11 cellular contexts compared by ENCODE assay signal in the genomic region with DNA sequence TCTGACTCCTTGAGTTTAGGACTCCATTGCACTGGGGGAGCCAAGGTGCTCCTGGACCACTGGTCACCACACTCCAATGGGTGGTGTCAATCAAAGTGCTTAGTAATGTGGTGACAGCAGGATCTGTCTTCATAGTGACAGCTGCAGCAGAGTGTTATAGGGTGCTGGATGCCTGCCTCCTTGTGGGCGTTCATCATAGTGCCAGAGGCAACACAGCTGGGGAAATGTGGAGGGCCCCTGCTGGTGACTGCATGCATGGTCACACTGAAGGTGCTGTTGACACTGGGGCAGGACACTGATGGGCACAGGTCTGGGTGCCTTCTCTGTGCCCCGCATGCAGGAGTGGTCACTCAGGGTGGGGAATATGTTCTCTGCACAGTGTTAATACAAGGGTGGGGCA.
DNase-seq lines count a peak whose midpoint lies in the region; ATAC-seq and TF ChIP-seq lines count a peak whose summit lies in the region.
"Had no signal": no experiment of that assay in that cellular context is flagged by ENCODE, and none has a peak within 500 bp of the region (broad histone marks: within the 10 kb centered on the region; RNA-seq: fewer than 3 reads in every experiment).

No MANE protein-coding gene starts in this region.

- H3K9me3 ChIP-seq in OCI-LY7 (ENCODE audit: low read length) = no peaks in the 10 kb centered on the region

- no peaks in the 10 kb centered on the region for H3K79me2 ChIP-seq in OCI-LY7 (ENCODE audit: insufficient read depth, low read depth, low read length)

- intact Hi-C loops in OCI-LY7 (cut with micrococcal nuclease; ENCODE audit: unreplicated experiment) = no loop called here

- H3K9me2 ChIP-seq in OCI-LY7 (ENCODE audit: insufficient read depth, low read length) = no peaks in the 10 kb centered on the region

- no TSS peak for BruUV-seq in OCI-LY7 (replicated peaks; lab: Mats Ljungman, UMichigan)

- no peak overlapping the region for H3K4me3 ChIP-seq in OCI-LY7 (ENCODE audit: low read depth, low read length, poor library complexity, severe bottlenecking)

- no peak overlapping the region for H2AFZ ChIP-seq in OCI-LY7 (ENCODE audit: low read length)

- TF ChIP-seq CTCF in OCI-LY7 (conservative IDR thresholded peaks at IDR 0.05; ENCODE audit: low read length) = peak; percentile 48; the same call in 1 of the 2 replicates

- H3K4me1 ChIP-seq in OCI-LY7 (ENCODE audit: insufficient read depth, low read length, poor library complexity, severe bottlenecking) = no peaks in the 10 kb centered on the region

- POLR2A ChIA-PET in OCI-LY7 (lab: Charles Lee) = no interaction called here

- no peak overlapping the region for H3K27ac ChIP-seq in OCI-LY7 (ENCODE audit: low read depth, low read length, poor library complexity, severe bottlenecking)

- peak; percentile 3 to 30 for DNase-seq in AML-193 (lab: John Stamatoyannopoulos, UW)
- DNase-seq in OCI-LY7 (ENCODE audit: low spot score) = peak; percentile 6
- peak; percentile 51 for DNase-seq in iPS-NIHi11 (ENCODE audit: low spot score)
- DNase-seq in effector CD8-positive, alpha-beta T cell (lab: John Stamatoyannopoulos, UW) = no peak
- no peak for DNase-seq in amygdala (lab: John Stamatoyannopoulos, UW)
- DNase-seq in midbrain (lab: John Stamatoyannopoulos, UW) = no peak
- no peak for DNase-seq in activated naive CD4-positive, alpha-beta T cell treated with anti-CD3 and anti-CD28 coated beads, Interleukin-2, amount 50 U/mL, for 16 hours
- DNase-seq: activated CD8-positive, alpha-beta memory T cell treated with anti-CD3 and anti-CD28 coated beads, Interleukin-2, amount 50 U/mL, for 48 hours; Karpas-422; stimulated activated CD4-positive, alpha-beta T cell treated with anti-CD3 and anti-CD28 coated beads, Interleukin-2, amount 100 ng/mL, for 48 hours had no signal

- H4K20me1 ChIP-seq in OCI-LY7 (ENCODE audit: insufficient read depth, low read length) = no peaks in the 10 kb centered on the region

- H3K36me3 ChIP-seq in OCI-LY7 (ENCODE audit: insufficient read depth, low read length) = no peaks in the 10 kb centered on the region

- CTCF ChIA-PET in OCI-LY7 (lab: Charles Lee; ENCODE audit: unreplicated experiment) = no interaction called here

- no peak overlapping the region for H3K4me2 ChIP-seq in OCI-LY7 (ENCODE audit: low read length)

- peak; percentile 84 for ATAC-seq in GM18868 (IDR thresholded peaks at IDR 0.05; ENCODE audit: unreplicated experiment)

Comparison
In these comparisons a context has a peak if more than half of its experiments do, and no peak if none do; other contexts are left out.
1. DNase-seq: peak in AML-193 (2 of 2), OCI-LY7 (single experiment) and iPS-NIHi11 (single experiment); none in effector CD8-positive, alpha-beta T cell (single experiment), amygdala (0 of 56), midbrain (single experiment) and activated naive CD4-positive, alpha-beta T cell treated with anti-CD3 and anti-CD28 coated beads, Interleukin-2, amount 50 U/mL, for 16 hours (single experiment).